In genomic region chr5:75558972-75559632, GRCh38 we compare ENCODE assay signal across 2 cellular contexts.
A peak's percentile ranks its signal among the peaks of the same experiment; 100 is the strongest.
TF ChIP-seq lines count a peak whose summit lies in the region.

No MANE protein-coding gene starts in this region.

TF ChIP-seq in liver, 16 proteins besides CTCF, POLR2A, EP300 and RAD21:
- TF ChIP-seq MAX (IDR thresholded peaks at IDR 0.05) (no peak), NR2F2 (IDR thresholded peaks at IDR 0.05) (peak; percentile 37), ATF3 (IDR thresholded peaks at IDR 0.05) (no peak), YY1 (IDR thresholded peaks at IDR 0.05) (no peak)

TF ChIP-seq in HepG2, 621 proteins besides CTCF, POLR2A, EP300 and RAD21:
- TF ChIP-seq KLF13 (CRISPR knock-in tag; IDR thresholded peaks at IDR 0.05) (no peak), ZNF513 (CRISPR knock-in tag; conservative IDR thresholded peaks at IDR 0.05) (no peak), CSRNP2 (CRISPR knock-in tag; conservative IDR thresholded peaks at IDR 0.05; ENCODE audit: low read depth) (no peak), CBX2 (IDR thresholded peaks at IDR 0.05; ENCODE audit: low read depth, low read length) (no peak), CBX2 (CRISPR knock-in tag; IDR thresholded peaks at IDR 0.05; ENCODE audit: low read depth) (no peak), TRIM22 (IDR thresholded peaks at IDR 0.05) (no peak), SNAPC5 (CRISPR knock-in tag; IDR thresholded peaks at IDR 0.05; ENCODE audit: borderline replicate concordance) (no peak), MIER3 (CRISPR knock-in tag; IDR thresholded peaks at IDR 0.05; ENCODE audit: borderline replicate concordance) (no peak)
TF ChIP-seq in HepG2: peak in this region for 0.
